Comparison of ENCODE assay signal across 9 cellular contexts in genomic region chr2:237731663-237732062, GRCh38.
DNase-seq lines count a peak whose midpoint lies in the region; ATAC-seq and TF ChIP-seq lines count a peak whose summit lies in the region.
"Had no signal": no experiment of that assay in that cellular context is flagged by ENCODE, and none has a peak within 500 bp of the region (broad histone marks: within the 10 kb centered on the region; RNA-seq: fewer than 3 reads in every experiment).

No MANE protein-coding gene starts in this region.

- ATAC-seq in GM21367 (IDR thresholded peaks at IDR 0.05; ENCODE audit: unreplicated experiment): no peak
- ATAC-seq in GM21390 (IDR thresholded peaks at IDR 0.05; ENCODE audit: unreplicated experiment): no peak

- no peak overlapping the region for H3K4me3 ChIP-seq in fibroblast of villous mesenchyme (ENCODE audit: low read depth, low read length)
- H3K4me3 ChIP-seq: Peyer's patch had no signal

- peaks cover 5% of the 10 kb centered on the region for H3K36me3 Mint-ChIP-seq in progenitor cell of endocrine pancreas (ENCODE audit: insufficient read depth)

- H3K27ac Mint-ChIP-seq in progenitor cell of endocrine pancreas: no peak overlapping the region

- H3K27me3 Mint-ChIP-seq in progenitor cell of endocrine pancreas: no peaks in the 10 kb centered on the region

- no peak overlapping the region for H3K4me3 Mint-ChIP-seq in progenitor cell of endocrine pancreas (ENCODE audit: low read depth)

- no peak for TF ChIP-seq CTCF in fibroblast of villous mesenchyme (IDR thresholded peaks at IDR 0.05; ENCODE audit: insufficient read depth, low read depth, low read length)
- no peak for TF ChIP-seq CTCF in progenitor cell of endocrine pancreas (IDR thresholded peaks at IDR 0.05; ENCODE audit: unreplicated experiment)

- peaks cover 63% of the 10 kb centered on the region for H3K4me1 Mint-ChIP-seq in progenitor cell of endocrine pancreas (ENCODE audit: low read depth)

- no peaks in the 10 kb centered on the region for H3K9me3 Mint-ChIP-seq in progenitor cell of endocrine pancreas (ENCODE audit: low read depth)

- DNase-seq in NCI-H2029 (lab: John Stamatoyannopoulos, UW): peak; percentile 39
- no peak for DNase-seq in NCI-H2029 treated with DMSO at 0.1 percent for 48 hours (lab: John Stamatoyannopoulos, UW)
- peak; percentile 18 to 46 for DNase-seq in activated CD4-positive, alpha-beta T cell treated with anti-CD3 and anti-CD28 coated beads, Interleukin-2, amount 50 U/mL, for 4 hours
- peak; percentile 52 for DNase-seq in fibroblast of villous mesenchyme (ENCODE audit: low read depth)
- DNase-seq in stimulated activated CD4-positive, alpha-beta T cell treated with anti-CD3 and anti-CD28 coated beads, Interleukin-2, amount 100 ng/mL, for 48 hours: peak; percentile 40 to 46
- DNase-seq in progenitor cell of endocrine pancreas (ENCODE audit: low spot score, unreplicated experiment): no peak

Comparison
In these comparisons a context has a peak if more than half of its experiments do, and no peak if none do; other contexts are left out.
1. DNase-seq: peak in NCI-H2029 (single experiment), activated CD4-positive, alpha-beta T cell treated with anti-CD3 and anti-CD28 coated beads, Interleukin-2, amount 50 U/mL, for 4 hours (2 of 2), fibroblast of villous mesenchyme (single experiment) and stimulated activated CD4-positive, alpha-beta T cell treated with anti-CD3 and anti-CD28 coated beads, Interleukin-2, amount 100 ng/mL, for 48 hours (2 of 2); none in NCI-H2029 treated with DMSO at 0.1 percent for 48 hours (single experiment) and progenitor cell of endocrine pancreas (single experiment).